8 cellular contexts compared by ENCODE assay signal in the genomic region with DNA sequence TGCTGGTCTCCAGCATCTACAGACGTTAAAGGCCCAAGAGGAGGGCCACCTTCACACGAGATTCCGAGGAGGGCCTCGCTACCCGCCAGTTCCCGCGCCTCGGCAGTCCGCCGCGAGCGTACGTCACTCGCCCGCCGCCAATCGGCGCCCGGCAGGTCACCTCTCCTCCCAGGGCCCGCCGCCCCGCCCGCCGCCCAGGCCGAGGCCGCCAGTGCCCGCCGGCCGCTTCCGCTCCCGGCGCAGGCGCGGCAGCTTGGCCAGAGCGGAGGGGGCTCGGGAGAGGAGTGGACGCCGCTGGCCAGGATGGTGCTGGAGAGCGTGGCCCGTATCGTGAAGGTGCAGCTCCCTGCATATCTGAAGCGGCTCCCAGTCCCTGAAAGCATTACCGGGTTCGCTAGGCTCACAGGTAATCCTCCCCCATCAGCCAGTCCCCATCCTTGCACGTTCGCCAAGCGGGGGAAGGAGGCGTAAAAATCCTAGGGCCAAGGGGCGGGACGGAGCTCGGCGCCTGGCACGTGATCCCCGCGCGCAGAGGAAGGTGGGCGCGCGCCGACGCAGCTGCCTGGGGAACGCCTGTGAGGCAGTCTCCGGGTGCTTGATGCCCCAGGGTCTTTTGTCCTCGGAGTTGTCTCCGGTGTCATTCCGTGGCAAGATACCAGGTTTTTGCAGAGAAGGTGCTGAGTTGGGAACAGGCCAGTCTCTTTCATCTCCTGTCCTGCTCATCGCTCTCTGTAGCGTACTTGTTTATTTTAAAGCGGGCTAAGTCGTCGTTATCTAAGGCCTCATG. TPM values are rescaled to one million over a fixed set of nuclear protein-coding genes. Genes with fewer than 3 reads are reported as not detected.
A peak's percentile ranks its signal among the peaks of the same experiment; 100 is the strongest.
DNase-seq lines count a peak whose midpoint lies in the region; ATAC-seq and TF ChIP-seq lines count a peak whose summit lies in the region.

CISD2 (plus strand) TSS at position 211 of the 787 bp plus-strand sequence; CDS start at position 304, 93 bp downstream.

- H3K27me3 Mint-ChIP-seq in nephron (ENCODE audit: low read depth): no peaks in the 10 kb centered on the region

- TF ChIP-seq CTCF in fibroblast of pulmonary artery (IDR thresholded peaks at IDR 0.05; ENCODE audit: low read length, missing control alignments) (no peak), nephron (IDR thresholded peaks at IDR 0.05; ENCODE audit: unreplicated experiment in 3 of 3) (no peak)

- H3K36me3 ChIP-seq in HAP-1 (replicated peaks): no peaks in the 10 kb centered on the region; the same call in 1 of the 2 replicates
- H3K36me3 ChIP-seq in MG63: peaks cover 10% of the 10 kb centered on the region

- peak within 1 kb of the TSS; percentile 90 to 98 (median 97) for H3K4me3 Mint-ChIP-seq in nephron

- H3K27me3 ChIP-seq in HAP-1 (ENCODE audit: low read depth) (no peaks in the 10 kb centered on the region), MG63 (no peaks in the 10 kb centered on the region)

- peaks cover 3% of the 10 kb centered on the region for H3K9me3 Mint-ChIP-seq in nephron

- DNase-seq in G401 (ENCODE audit: low spot score) (peak; percentile 94), HAP-1 (ENCODE audit: low spot score in 2 of 2) (peak; percentile 82 to 94), MG63 (peak; percentile 93), SHP77 (lab: John Stamatoyannopoulos, UW) (peak; percentile 68 to 78), fibroblast of pulmonary artery (ENCODE audit: low read depth) (peak; percentile 91)
- peak; percentile 84 for DNase-seq in activated effector memory CD4-positive, alpha-beta T cell treated with Interleukin-2 at 50 U/mL for 16 hours
- peak; percentile 94 for DNase-seq in stimulated activated naive CD8-positive, alpha-beta T cell treated with anti-CD3 and anti-CD28 coated beads, Interleukin-15, Interleukin-2, amounts not matched to agents 100 U/mL and 50 U/mL, for 24 hours

- H3K4me1 ChIP-seq in HAP-1: peaks cover 22% of the 10 kb centered on the region

- H3K9me3 ChIP-seq in HAP-1: no peaks in the 10 kb centered on the region
- H3K9me3 ChIP-seq in MG63: no peaks in the 10 kb centered on the region

- in situ Hi-C loops in G401 (cut with HindIII; ENCODE audit: low sequenced_read_pairs) (no loop called here), HAP-1 (cut with MboI; ENCODE audit: low sequenced_read_pairs) (no loop called here)

- H3K27ac Mint-ChIP-seq in nephron: peak within 1 kb of the TSS; percentile 94 to 99 (median 98)

- H3K4me1 Mint-ChIP-seq in nephron: peaks cover 33% of the 10 kb centered on the region

- ATAC-seq in stimulated activated naive CD8-positive, alpha-beta T cell treated with anti-CD3 and anti-CD28 coated beads, Interleukin-15, Interleukin-2, amounts not matched to agents 100 U/mL and 50 U/mL, for 24 hours: peak; percentile 93

- H3K4me3 ChIP-seq in HAP-1: peak within 1 kb of the TSS; percentile 51
- peak within 1 kb of the TSS; percentile 77 for H3K4me3 ChIP-seq in MG63
- peak within 1 kb of the TSS; percentile 77 for H3K4me3 ChIP-seq in fibroblast of pulmonary artery (replicated peaks; ENCODE audit: low read depth, low read length)

- peaks cover 21% of the 10 kb centered on the region for H3K36me3 Mint-ChIP-seq in nephron (ENCODE audit: low read depth)

RNA-seq across cellular contexts. Expression of gene CISD2, which starts in this region (rescaled TPM):
- total RNA-seq in G401 (2014; rRNA removed; shearing (Covaris generic)): 72.7 and 80.0 TPM in 2 replicates
- total RNA-seq in MG63 (2014; rRNA removed; shearing (Covaris generic); ENCODE audit: low replicate concordance): 43.1 and 44.0 TPM in 2 replicates

Comparison
In these comparisons a context has a peak if more than half of its experiments do, and no peak if none do; other contexts are left out.
1. Peak in every context shown above with its lines: DNase-seq, ATAC-seq and H3K4me3 ChIP-seq.